In the genomic region with DNA sequence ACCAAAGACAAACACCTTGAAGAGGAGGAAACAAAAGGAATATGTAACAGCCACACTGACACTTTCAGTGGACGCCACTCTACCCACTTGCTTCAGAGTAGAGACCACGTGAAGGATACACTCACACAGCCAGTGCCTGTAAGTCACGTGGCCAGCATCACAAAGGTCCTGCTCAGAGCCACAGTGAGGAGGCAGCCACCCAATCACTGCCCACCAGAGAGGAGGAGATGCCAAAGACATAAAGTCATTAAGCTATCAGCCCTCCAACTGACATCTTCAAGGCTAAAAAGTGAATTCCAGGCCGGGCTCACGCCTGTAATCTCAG, we compare ENCODE assay signal across 10 cellular contexts. TPM values are rescaled to one million over a fixed set of nuclear protein-coding genes. Genes with fewer than 3 reads are reported as not detected.
DNase-seq lines count a peak whose midpoint lies in the region; ATAC-seq and TF ChIP-seq lines count a peak whose summit lies in the region.
"Had no signal": no experiment of that assay in that cellular context is flagged by ENCODE, and none has a peak within 500 bp of the region (broad histone marks: within the 10 kb centered on the region; RNA-seq: fewer than 3 reads in every experiment).

No MANE protein-coding gene starts in this region.

- 77 to 86% (median 84%) methylated on average over 4 to 5 of the region's 5 CpGs for WGBS in stomach, 5 donors

- no peaks in the 10 kb centered on the region for H3K4me1 Mint-ChIP-seq in osteocyte (ENCODE audit: unreplicated experiment)

- intact Hi-C loops in stomach (cut with DNase I; ENCODE audit: low total_unique reads), result no loop called here

- no peak for TF ChIP-seq EP300 in stomach (IDR thresholded peaks at IDR 0.05)

- H3K4me1 ChIP-seq in stomach, result peaks cover 0 to 5% (median 0%) of the 10 kb centered on the region in 4 donors

- no peak overlapping the region for H3K27ac Mint-ChIP-seq in osteocyte (ENCODE audit: unreplicated experiment)

- H3K27ac ChIP-seq in stomach, result no peak overlapping the region

- no peak for ATAC-seq in HG03457 (IDR thresholded peaks at IDR 0.05; ENCODE audit: unreplicated experiment)
- ATAC-seq in GM21619 (IDR thresholded peaks at IDR 0.05; ENCODE audit: unreplicated experiment), result no peak

- TF ChIP-seq CTCF in osteocyte (IDR thresholded peaks at IDR 0.05) (no peak), stomach (IDR thresholded peaks at IDR 0.05) (no peak)

- H3K36me3 ChIP-seq in stomach, result peaks cover 10 to 66% (median 59%) of the 10 kb centered on the region in 4 donors

- H3K4me3 Mint-ChIP-seq in osteocyte (ENCODE audit: unreplicated experiment), result no peak overlapping the region

- H3K36me3 Mint-ChIP-seq in osteocyte (ENCODE audit: unreplicated experiment), result peaks cover 47% of the 10 kb centered on the region

- H3K27me3 ChIP-seq in stomach, result no peaks in the 10 kb centered on the region

- DNase-seq in stimulated activated naive CD4-positive, alpha-beta T cell treated with Interleukin-2 at 50 U/mL for 16 hours (lab: John Stamatoyannopoulos, UW), result peak; percentile 54
- DNase-seq in stimulated activated naive CD4-positive, alpha-beta T cell (lab: John Stamatoyannopoulos, UW), result no peak
- DNase-seq in activated CD4-positive, alpha-beta T cell treated with anti-CD3 and anti-CD28 coated beads for 48 hours, result peak; percentile 31
- DNase-seq in kidney tubule cell (ENCODE audit: low spot score), result peak; percentile 18
- DNase-seq in osteocyte (ENCODE audit: extremely low spot score, unreplicated experiment), result no peak
- DNase-seq in stomach, result no peak
- DNase-seq: NCI-H69, SW 1271 had no signal

- no peaks in the 10 kb centered on the region for H3K27me3 Mint-ChIP-seq in osteocyte (ENCODE audit: unreplicated experiment)

- TF ChIP-seq POLR2A in stomach (IDR thresholded peaks at IDR 0.05), result no peak

- H3K4me3 ChIP-seq in stomach, result no peak overlapping the region

- H3K9me3 Mint-ChIP-seq in osteocyte (ENCODE audit: unreplicated experiment), result no peaks in the 10 kb centered on the region

- no peaks in the 10 kb centered on the region for H3K9me3 ChIP-seq in stomach

RNA-seq across cellular contexts. Expression of a gene that starts 39.6 kb away (rescaled TPM):
- total RNA-seq in osteocyte, result 63.8 and 72.7 TPM in 2 replicates
- total RNA-seq in stomach, result 100 to 1,000 TPM in 1 of 5 donors, 10 to 100 TPM in 4; 52.2 to 141 (median 64.8) TPM
- polyA plus RNA-seq in stomach, result 10 to 100 TPM in 2 of 3 donors, 1 to 10 TPM in 1; 6.3 to 13.0 (median 12.7) TPM

RNA-seq across cellular contexts. Expression of a gene that starts 45.1 kb away (rescaled TPM):
- total RNA-seq in osteocyte (not detected in 2 replicates), stomach (1 to 10 TPM in 2 of 5 donors, under 1 TPM in 1, not detected in 2; 0.87 to 4.6 (median 4.4) TPM)
- under 1 TPM in 2 of 3 donors, not detected in 1; 0.20 to 0.75 TPM for polyA plus RNA-seq in stomach

Comparison
In these comparisons a context has a peak if more than half of its experiments do, and no peak if none do; other contexts are left out.
1. DNase-seq: peak in stimulated activated naive CD4-positive, alpha-beta T cell treated with Interleukin-2 at 50 U/mL for 16 hours (single experiment), activated CD4-positive, alpha-beta T cell treated with anti-CD3 and anti-CD28 coated beads for 48 hours (single experiment) and kidney tubule cell (single experiment); none in stimulated activated naive CD4-positive, alpha-beta T cell (0 of 6), osteocyte (single experiment) and stomach (single experiment).